In the genomic region with DNA sequence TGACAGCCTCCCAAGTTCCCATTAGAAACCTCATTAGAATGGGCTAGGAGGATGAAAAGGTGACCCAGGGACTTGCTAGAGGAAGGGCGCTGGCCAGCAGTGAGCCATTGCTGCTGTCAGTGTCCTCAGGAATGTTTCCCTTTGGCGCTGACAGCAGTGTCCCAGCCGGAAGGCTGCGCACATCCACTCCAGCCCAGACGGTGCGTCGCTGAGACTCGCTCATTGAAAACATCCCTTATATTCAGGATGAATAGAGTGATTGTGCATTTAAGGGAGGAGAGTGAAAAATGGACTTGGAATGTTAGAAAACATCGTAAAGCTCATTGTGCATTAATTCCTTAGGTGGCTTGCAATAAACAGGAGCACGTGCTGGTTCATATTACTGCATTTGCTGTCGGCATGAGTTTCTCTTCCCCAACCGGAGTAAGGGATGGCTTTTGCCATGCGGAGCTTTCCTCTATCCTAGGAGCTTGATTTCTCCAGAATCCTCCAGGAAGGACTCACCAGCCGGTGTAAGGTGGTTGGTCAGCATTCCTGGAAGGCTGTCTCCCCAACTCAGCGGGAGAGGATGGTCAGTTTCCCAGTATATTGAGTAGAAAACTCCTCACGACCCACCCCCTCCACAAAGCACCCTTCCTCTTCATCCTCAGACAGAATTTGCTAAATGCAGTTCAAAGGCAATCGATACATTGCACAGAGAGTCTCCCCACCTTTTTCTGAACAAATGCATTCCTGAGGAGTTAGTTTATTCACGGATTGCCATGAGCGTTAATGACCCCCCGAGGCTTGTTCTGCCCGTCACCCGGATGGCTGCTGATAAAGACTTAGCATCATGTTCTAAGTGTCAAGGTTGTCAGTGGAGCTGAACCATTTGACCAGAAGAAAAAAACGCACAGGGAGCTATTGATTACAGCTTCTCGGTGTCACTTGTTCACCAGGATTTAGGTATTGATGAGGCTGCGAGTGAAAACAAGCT, we compare ENCODE assay signal across 24 cellular contexts.
DNase-seq lines count a peak whose midpoint lies in the region; ATAC-seq and TF ChIP-seq lines count a peak whose summit lies in the region.
"Had no signal": no experiment of that assay in that cellular context is flagged by ENCODE, and none has a peak within 500 bp of the region (broad histone marks: within the 10 kb centered on the region; RNA-seq: fewer than 3 reads in every experiment).

No MANE protein-coding gene starts in this region.

- H3K27me3 ChIP-seq in left ventricle myocardium inferior (ENCODE audit: low read depth): no peaks in the 10 kb centered on the region
- H3K27me3 ChIP-seq: ascending aorta, BE2C had no signal

- peaks cover 18% of the 10 kb centered on the region for H3K36me3 ChIP-seq in left ventricle myocardium inferior
- H3K36me3 ChIP-seq in mesodermal cell (ENCODE audit: control insufficient read depth, insufficient read depth, low read length): no peaks in the 10 kb centered on the region
- H3K36me3 ChIP-seq: BE2C had no signal

- H3K4me1 ChIP-seq in left ventricle myocardium inferior (peaks cover 8% of the 10 kb centered on the region), mesodermal cell (ENCODE audit: control insufficient read depth, insufficient read depth, low read length, poor library complexity, severe bottlenecking) (no peaks in the 10 kb centered on the region)
- H3K4me1 ChIP-seq: ascending aorta, BE2C, psoas muscle had no signal

- intact Hi-C loops in left cardiac atrium (cut with DNase I): no loop called here
- intact Hi-C loops in left ventricle myocardium inferior (cut with micrococcal nuclease): no loop called here

- TF ChIP-seq CTCF in left ventricle myocardium inferior (IDR thresholded peaks at IDR 0.05; ENCODE audit: borderline replicate concordance) (no peak), GM10266 (IDR thresholded peaks at IDR 0.05; ENCODE audit: control insufficient read depth, insufficient read depth, low read depth, missing control alignments) (no peak)

- H3K9me3 ChIP-seq in left ventricle myocardium inferior (replicated peaks) (no peaks in the 10 kb centered on the region), mesodermal cell (ENCODE audit: control insufficient read depth, low read length) (no peaks in the 10 kb centered on the region)
- H3K9me3 ChIP-seq: ascending aorta, BE2C, mucosa of descending colon, psoas muscle had no signal

- H3K27ac ChIP-seq in left ventricle myocardium inferior (replicated peaks) (no peak overlapping the region), mesodermal cell (ENCODE audit: low read depth, low read length, severe bottlenecking) (peak overlapping the region; percentile 29)
- H3K27ac ChIP-seq: ascending aorta, psoas muscle, SK-N-MC had no signal

- ATAC-seq in left cardiac atrium: no peak
- ATAC-seq: activated CD4-positive, alpha-beta T cell treated with anti-CD3 and anti-CD28 coated beads for 36 hours; activated naive CD4-positive, alpha-beta T cell treated with anti-CD3 and anti-CD28 coated beads, Interleukin-2, amount 50 U/mL, for 72 hours; activated T-cell treated with anti-CD3 and anti-CD28 coated beads, Interleukin-2, amount 50 U/mL, for 72 hours; GM12878; mucosa of descending colon; psoas muscle had no signal

- DNase-seq in left cardiac atrium (peak; percentile 3), left ventricle myocardium inferior (no peak), ecto neural progenitor cell (ENCODE audit: low spot score) (peak; percentile 36), ureter (ENCODE audit: low spot score) (peak; percentile 18), DMS79 (lab: John Stamatoyannopoulos, UW) (no peak), GM10266 (ENCODE audit: extremely low spot score) (no peak), DMS 273 (lab: John Stamatoyannopoulos, UW; ENCODE audit: unreplicated experiment) (no peak)
- DNase-seq: activated CD4-positive, alpha-beta T cell treated with anti-CD3 and anti-CD28 coated beads for 36 hours; activated T-cell treated with anti-CD3 and anti-CD28 coated beads, Interleukin-2, amount 50 U/mL, for 72 hours; BE2C; central memory CD4-positive, alpha-beta T cell; DMS79 treated with DMSO at 0.1 percent for 48 hours; HCEC 1CT; mucosa of descending colon; NCI-H1092; NCI-H2029 treated with DMSO at 0.1 percent for 48 hours; NCI-H2227 treated with DMSO at 0.1 percent for 48 hours; T-helper 2 cell had no signal

- 63 to 77% methylated on average over 18 to 22 of the region's 25 CpGs for WGBS in mesodermal cell (ENCODE audit: insufficient coverage in 2 of 2), 2 experiments

- H3K4me3 ChIP-seq in left ventricle myocardium inferior: no peak overlapping the region
- H3K4me3 ChIP-seq in mesodermal cell (ENCODE audit: extremely low read depth, insufficient read depth, low read length, poor library complexity, severe bottlenecking): no peak overlapping the region
- H3K4me3 ChIP-seq: ascending aorta, GM12878, mucosa of descending colon, psoas muscle, SK-N-MC had no signal

Comparison
In these comparisons a context has a peak if more than half of its experiments do, and no peak if none do; other contexts are left out.
1. DNase-seq: peak in left cardiac atrium (single experiment), ecto neural progenitor cell (single experiment) and ureter (single experiment); none in left ventricle myocardium inferior (single experiment), DMS79 (single experiment), GM10266 (single experiment) and DMS 273 (single experiment).